In the genomic region with DNA sequence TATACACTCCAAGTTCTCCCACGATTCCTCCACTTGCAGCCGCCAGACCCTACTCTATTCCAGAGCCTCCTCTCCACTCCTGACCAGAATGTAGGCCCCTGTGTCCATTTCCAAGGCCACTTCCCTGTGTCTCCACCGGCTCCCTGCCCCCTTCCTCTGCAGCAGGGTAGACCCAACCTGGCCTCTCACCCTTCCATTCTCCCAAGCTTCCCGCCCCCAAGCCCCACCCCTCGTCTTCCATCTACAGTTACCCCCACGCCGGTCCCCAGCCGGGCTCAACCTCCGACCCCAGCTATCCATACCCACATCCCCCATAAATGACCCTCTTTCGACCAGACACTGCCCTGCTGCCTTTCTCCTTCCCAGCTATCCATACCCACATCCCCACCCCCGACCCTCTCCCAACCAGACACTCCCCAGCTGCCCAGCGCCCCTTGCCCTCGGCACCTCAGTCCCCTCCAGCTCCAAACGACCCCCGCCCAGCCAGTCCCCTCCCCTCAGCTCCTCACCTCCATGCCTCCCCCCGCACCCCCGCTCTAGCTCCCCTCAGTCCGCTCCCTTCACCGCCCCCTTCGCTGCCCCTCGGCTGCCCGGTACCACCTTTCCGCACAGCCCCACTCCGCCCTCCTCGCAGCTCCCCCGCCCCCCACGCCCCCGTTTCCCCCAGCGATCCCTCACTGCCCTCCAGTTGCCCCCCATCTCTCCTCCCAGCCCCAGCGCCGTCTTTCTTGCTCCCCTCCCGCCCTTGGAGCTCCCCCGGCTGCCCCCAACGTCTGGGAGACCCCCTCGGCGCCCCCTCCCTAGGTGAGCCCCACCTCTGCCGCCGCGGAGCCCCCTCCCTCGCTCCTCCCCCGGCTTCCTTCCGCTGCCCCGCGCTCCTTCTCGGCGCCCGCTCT, we compare ENCODE assay signal across 8 cellular contexts. TPM values are rescaled to one million over a fixed set of nuclear protein-coding genes. Genes with fewer than 3 reads are reported as not detected.
DNase-seq lines count a peak whose midpoint lies in the region; ATAC-seq and TF ChIP-seq lines count a peak whose summit lies in the region.

No MANE protein-coding gene starts in this region.

- no peaks in the 10 kb centered on the region for H3K36me3 Mint-ChIP-seq in activated CD4-positive, alpha-beta T cell treated with anti-CD3 and anti-CD28 coated beads, Interleukin-2, amount 10 ng/mL, durations not matched to agents 24 days and 14 days (ENCODE audit: low read depth)
- H3K36me3 Mint-ChIP-seq in activated CD8-positive, alpha-beta T cell treated with anti-CD3 and anti-CD28 coated beads, Interleukin-2, amount 10 ng/mL, durations not matched to agents 7 days and 5 days (ENCODE audit: low read depth) = no peaks in the 10 kb centered on the region

- no peak for ATAC-seq in activated CD8-positive, alpha-beta T cell treated with anti-CD3 and anti-CD28 coated beads, Interleukin-2, amount 10 ng/mL, durations not matched to agents 7 days and 5 days
- ATAC-seq in GM21360 (IDR thresholded peaks at IDR 0.05; ENCODE audit: unreplicated experiment) = no peak

- peak overlapping the region; percentile 67 for H3K4me3 Mint-ChIP-seq in activated CD4-positive, alpha-beta T cell treated with anti-CD3 and anti-CD28 coated beads, Interleukin-2, amount 10 ng/mL, durations not matched to agents 24 days and 14 days
- peak overlapping the region; percentile 20 for H3K4me3 Mint-ChIP-seq in activated CD8-positive, alpha-beta T cell treated with anti-CD3 and anti-CD28 coated beads, Interleukin-2, amount 10 ng/mL, durations not matched to agents 7 days and 5 days

- H3K9me3 ChIP-seq in iPS-18c (ENCODE audit: control insufficient read depth, insufficient read depth, low read length) (no peaks in the 10 kb centered on the region), suprapubic skin (no peaks in the 10 kb centered on the region)

- H3K9me3 Mint-ChIP-seq in activated CD4-positive, alpha-beta T cell treated with anti-CD3 and anti-CD28 coated beads, Interleukin-2, amount 10 ng/mL, durations not matched to agents 24 days and 14 days = no peaks in the 10 kb centered on the region
- no peaks in the 10 kb centered on the region for H3K9me3 Mint-ChIP-seq in activated CD8-positive, alpha-beta T cell treated with anti-CD3 and anti-CD28 coated beads, Interleukin-2, amount 10 ng/mL, durations not matched to agents 7 days and 5 days (ENCODE audit: insufficient read depth)

- POLR2A ChIA-PET in activated CD8-positive, alpha-beta T cell treated with anti-CD3 and anti-CD28 coated beads, Interleukin-2, amount 10 ng/mL, durations not matched to agents 7 days and 5 days (lab: Charles Lee) = no interaction called here

- peaks cover 10% of the 10 kb centered on the region for H3K4me1 ChIP-seq in suprapubic skin

- no peak for TF ChIP-seq POLR2A in suprapubic skin (IDR thresholded peaks at IDR 0.05)

- DNase-seq in activated CD4-positive, alpha-beta T cell treated with anti-CD3 and anti-CD28 coated beads, Interleukin-2, amount 10 ng/mL, durations not matched to agents 24 days and 14 days = no peak
- no peak for DNase-seq in activated CD4-positive, alpha-beta T cell treated with anti-CD3 and anti-CD28 coated beads, Interleukin-2, amount 50 U/mL, for 1 hour
- DNase-seq in activated CD8-positive, alpha-beta T cell treated with anti-CD3 and anti-CD28 coated beads, Interleukin-2, amount 10 ng/mL, durations not matched to agents 7 days and 5 days = no peak
- peak in 1 of 2 donors; percentile 61 for DNase-seq in suprapubic skin (ENCODE audit: low spot score in 2 of 2)
- DNase-seq in activated CD4-positive, alpha-beta T cell treated with anti-CD3 and anti-CD28 coated beads, Interleukin-2, amount 50 U/mL, for 48 hours = no peak
- DNase-seq in activated CD8-positive, alpha-beta memory T cell treated with anti-CD3 and anti-CD28 coated beads, Interleukin-2, amount 50 U/mL, for 48 hours = no peak

- no peak for TF ChIP-seq CTCF in suprapubic skin (IDR thresholded peaks at IDR 0.05)

- H3K27ac Mint-ChIP-seq in activated CD4-positive, alpha-beta T cell treated with anti-CD3 and anti-CD28 coated beads, Interleukin-2, amount 10 ng/mL, durations not matched to agents 24 days and 14 days = no peak overlapping the region
- H3K27ac Mint-ChIP-seq in activated CD8-positive, alpha-beta T cell treated with anti-CD3 and anti-CD28 coated beads, Interleukin-2, amount 10 ng/mL, durations not matched to agents 7 days and 5 days = no peak overlapping the region

- H3K27me3 ChIP-seq in suprapubic skin = peaks cover 49% of the 10 kb centered on the region

- no peak for TF ChIP-seq EP300 in suprapubic skin (IDR thresholded peaks at IDR 0.05)

- H3K36me3 ChIP-seq in suprapubic skin = no peaks in the 10 kb centered on the region

- 33% methylated on average over 28 of the region's 47 CpGs for WGBS in suprapubic skin

- CTCF ChIA-PET in activated CD8-positive, alpha-beta T cell treated with anti-CD3 and anti-CD28 coated beads, Interleukin-2, amount 10 ng/mL, durations not matched to agents 7 days and 5 days (lab: Charles Lee) = interaction anchor here (3.4 kb wide), 1 partner anchor 92 kb away, joined by 9 read pairs; no protein-coding TSS in a partner anchor

- no peak overlapping the region for H3K27ac ChIP-seq in suprapubic skin

- H3K27me3 Mint-ChIP-seq in activated CD4-positive, alpha-beta T cell treated with anti-CD3 and anti-CD28 coated beads, Interleukin-2, amount 10 ng/mL, durations not matched to agents 24 days and 14 days = peaks cover 50% of the 10 kb centered on the region
- peaks cover 42% of the 10 kb centered on the region for H3K27me3 Mint-ChIP-seq in activated CD8-positive, alpha-beta T cell treated with anti-CD3 and anti-CD28 coated beads, Interleukin-2, amount 10 ng/mL, durations not matched to agents 7 days and 5 days (ENCODE audit: low read depth)

- peaks cover 9% of the 10 kb centered on the region for H3K4me1 Mint-ChIP-seq in activated CD4-positive, alpha-beta T cell treated with anti-CD3 and anti-CD28 coated beads, Interleukin-2, amount 10 ng/mL, durations not matched to agents 24 days and 14 days
- peaks cover 7% of the 10 kb centered on the region for H3K4me1 Mint-ChIP-seq in activated CD8-positive, alpha-beta T cell treated with anti-CD3 and anti-CD28 coated beads, Interleukin-2, amount 10 ng/mL, durations not matched to agents 7 days and 5 days (ENCODE audit: low read depth)

- peak overlapping the region; percentile 86 for H3K4me3 ChIP-seq in iPS-18c (ENCODE audit: insufficient read depth, low read depth, low read length)
- H3K4me3 ChIP-seq in suprapubic skin = peak overlapping the region; percentile 58

- intact Hi-C loops in activated CD4-positive, alpha-beta T cell treated with anti-CD3 and anti-CD28 coated beads, Interleukin-2, amount 10 ng/mL, durations not matched to agents 24 days and 14 days (cut with micrococcal nuclease) = no loop called here

RNA-seq across cellular contexts. Expression of gene RAB3B, which starts 0.7 kb away (rescaled TPM):
- 0.02 TPM in 2 replicates for total RNA-seq in activated CD4-positive, alpha-beta T cell treated with anti-CD3 and anti-CD28 coated beads, Interleukin-2, amount 10 ng/mL, durations not matched to agents 24 days and 14 days
- total RNA-seq in activated CD8-positive, alpha-beta T cell treated with anti-CD3 and anti-CD28 coated beads, Interleukin-2, amount 10 ng/mL, durations not matched to agents 7 days and 5 days = under 1 TPM; 0.08 TPM
- 1 to 10 TPM; 2.8 to 6.8 (median 5.6) TPM for total RNA-seq in suprapubic skin

RNA-seq across cellular contexts. Expression of gene KTI12, which starts 43.8 kb away (rescaled TPM):
- total RNA-seq in activated CD4-positive, alpha-beta T cell treated with anti-CD3 and anti-CD28 coated beads, Interleukin-2, amount 10 ng/mL, durations not matched to agents 24 days and 14 days = 20.4 and 22.3 TPM in 2 replicates
- 10 to 100 TPM; 14.6 to 15.2 TPM for total RNA-seq in activated CD8-positive, alpha-beta T cell treated with anti-CD3 and anti-CD28 coated beads, Interleukin-2, amount 10 ng/mL, durations not matched to agents 7 days and 5 days
- total RNA-seq in suprapubic skin = 10 to 100 TPM in 1 of 4 donors, 1 to 10 TPM in 3; 8.0 to 15.9 (median 9.5) TPM
